13 cellular contexts compared by ENCODE assay signal in the genomic region with DNA sequence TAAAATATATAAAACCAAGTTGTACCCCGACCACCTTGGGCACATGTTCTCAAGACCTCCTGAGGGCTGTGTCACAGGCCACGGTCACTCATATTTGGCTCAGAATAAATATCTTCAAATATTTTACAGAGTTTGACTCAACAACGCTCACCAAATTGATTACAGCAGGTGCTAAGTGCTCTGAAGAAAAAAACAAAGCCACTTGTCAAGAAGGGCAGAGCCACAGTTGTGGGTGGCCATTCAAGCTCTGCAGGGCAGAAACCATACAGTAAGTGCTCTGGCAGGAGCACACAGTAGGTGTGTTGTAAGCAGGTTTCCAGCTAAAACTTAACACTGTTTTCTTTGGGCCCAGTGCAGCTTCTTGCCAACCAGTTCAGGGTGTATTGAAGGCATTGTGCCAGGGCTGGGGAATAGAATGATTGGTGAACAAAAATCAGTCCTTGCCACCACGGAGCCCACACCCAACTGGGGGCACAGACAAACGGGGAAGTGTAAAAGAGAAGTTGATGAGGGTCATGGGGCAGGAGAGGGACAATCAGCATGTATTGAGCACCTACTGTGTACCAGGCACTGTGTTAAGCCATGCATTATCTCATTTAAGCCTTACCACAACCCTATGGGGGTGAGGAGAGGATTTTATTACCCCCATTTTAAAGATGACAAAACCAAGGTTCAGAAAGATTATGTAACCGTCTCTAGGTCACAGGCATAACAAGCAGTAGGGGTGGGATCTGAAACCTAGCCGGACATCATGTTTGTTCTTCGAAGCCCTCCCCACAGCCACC. TPM values are rescaled to one million over a fixed set of nuclear protein-coding genes. Genes with fewer than 3 reads are reported as not detected.
A peak's percentile ranks its signal among the peaks of the same experiment; 100 is the strongest.
DNase-seq lines count a peak whose midpoint lies in the region; TF ChIP-seq lines count a peak whose summit lies in the region.
"Had no signal": no experiment of that assay in that cellular context is flagged by ENCODE, and none has a peak within 500 bp of the region (broad histone marks: within the 10 kb centered on the region; RNA-seq: fewer than 3 reads in every experiment).

No MANE protein-coding gene starts in this region.

- no peak overlapping the region for H4K12ac ChIP-seq in trophoblast cell (ENCODE audit: low read depth, low read length)

- peaks cover 95% of the 10 kb centered on the region for H3K4me1 Mint-ChIP-seq in CD14-positive monocyte
- peaks cover 29% of the 10 kb centered on the region for H3K4me1 Mint-ChIP-seq in activated CD4-positive, alpha-beta memory T cell treated with anti-CD3 and anti-CD28 coated beads, Interleukin-2, amount 10 ng/mL, durations not matched to agents 7 days and 5 days

- TF ChIP-seq POLR2A in esophagus squamous epithelium (IDR thresholded peaks at IDR 0.05): no peak

- H4K91ac ChIP-seq in trophoblast cell (ENCODE audit: low read depth, low read length): peak overlapping the region; percentile 85

- 64 to 66% methylated on average over 7 to 8 of the region's 8 CpGs for WGBS in esophagus squamous epithelium, 2 donors
- WGBS in trophoblast cell (ENCODE audit: extremely low coverage, insufficient coverage, insufficient read length): no CpG with 5 or more reads among the region's 8 CpGs

- no peak overlapping the region for H2BK5ac ChIP-seq in trophoblast cell (ENCODE audit: low read depth, low read length, poor library complexity)

- DNase-seq in CD14-positive monocyte (ENCODE audit: low spot score) (no peak), esophagus squamous epithelium (lab: John Stamatoyannopoulos, UW) (no peak), trophoblast cell (no peak), HEK293T (ENCODE audit: extremely low spot score) (no peak), NCI-H1694 (lab: John Stamatoyannopoulos, UW) (no peak)
- no peak for DNase-seq in activated CD4-positive, alpha-beta memory T cell treated with anti-CD3 and anti-CD28 coated beads, Interleukin-2, amount 10 ng/mL, durations not matched to agents 7 days and 5 days
- DNase-seq in effector CD8-positive, alpha-beta T cell (lab: John Stamatoyannopoulos, UW): no peak
- DNase-seq: activated CD4-positive, alpha-beta T cell treated with anti-CD3 and anti-CD28 coated beads for 1 hour; activated gamma-delta T cell; foreskin melanocyte; NCI-H187 treated with DMSO at 0.1 percent for 48 hours had no signal

- peak overlapping the region; percentile 57 for H3K18ac ChIP-seq in trophoblast cell (ENCODE audit: low read length)

- H3K36me3 ChIP-seq in Loucy (ENCODE audit: insufficient read depth, low read length) (peaks cover 6% of the 10 kb centered on the region; the same call in 1 of the 2 replicates), esophagus squamous epithelium (no peaks in the 10 kb centered on the region), trophoblast cell (ENCODE audit: control insufficient read depth in 1 of 2, insufficient read depth in 2 of 2, low read length in 2 of 2) (no peaks in the 10 kb centered on the region)

- no peak for TF ChIP-seq CTCF in CD14-positive monocyte (IDR thresholded peaks at IDR 0.05)
- TF ChIP-seq CTCF in Loucy (conservative IDR thresholded peaks at IDR 0.05; ENCODE audit: low read length): no peak
- TF ChIP-seq CTCF in esophagus squamous epithelium (IDR thresholded peaks at IDR 0.05): no peak

- H3K23ac ChIP-seq in trophoblast cell (ENCODE audit: low read length): no peak overlapping the region

- peaks cover 33 to 75% of the 10 kb centered on the region in 2 donors for H3K36me3 Mint-ChIP-seq in CD14-positive monocyte
- no peaks in the 10 kb centered on the region for H3K36me3 Mint-ChIP-seq in activated CD4-positive, alpha-beta memory T cell treated with anti-CD3 and anti-CD28 coated beads, Interleukin-2, amount 10 ng/mL, durations not matched to agents 7 days and 5 days (ENCODE audit: low read depth)

- no peaks in the 10 kb centered on the region for H3K9me2 ChIP-seq in Loucy (replicated peaks; ENCODE audit: low read depth, low read length)

- H3K27me3 ChIP-seq in Loucy (ENCODE audit: insufficient read depth, low read length, poor library complexity, severe bottlenecking) (no peaks in the 10 kb centered on the region), esophagus squamous epithelium (no peaks in the 10 kb centered on the region), trophoblast cell (ENCODE audit: insufficient read depth, low read length) (no peaks in the 10 kb centered on the region)

- no peak overlapping the region for H3K9ac ChIP-seq in Loucy (ENCODE audit: low read depth, low read length, poor library complexity, severe bottlenecking)
- H3K9ac ChIP-seq in trophoblast cell (ENCODE audit: low read length): no peak overlapping the region

- intact Hi-C loops in CD14-positive monocyte (cut with micrococcal nuclease): no loop called here
- intact Hi-C loops in esophagus squamous epithelium (cut with DNase I): no loop called here

- H2AK5ac ChIP-seq in trophoblast cell (ENCODE audit: low read length): no peak overlapping the region

- H3K9me3 ChIP-seq in Loucy (ENCODE audit: insufficient read depth, low read depth, low read length) (no peaks in the 10 kb centered on the region), esophagus squamous epithelium (no peaks in the 10 kb centered on the region), trophoblast cell (ENCODE audit: insufficient read depth, low read depth, low read length) (no peaks in the 10 kb centered on the region)

- H4K20me1 ChIP-seq in Loucy (ENCODE audit: insufficient read depth, low read length, poor library complexity, severe bottlenecking): peaks cover 20% of the 10 kb centered on the region

- POLR2A ChIA-PET in HEK293T (lab: Yijun Ruan, JAX): no interaction called here
- POLR2A ChIA-PET in activated CD4-positive, alpha-beta memory T cell treated with anti-CD3 and anti-CD28 coated beads, Interleukin-2, amount 10 ng/mL, durations not matched to agents 7 days and 5 days (lab: Charles Lee): no interaction called here

- peak overlapping the region; percentile 5 for H2BK120ac ChIP-seq in trophoblast cell (ENCODE audit: insufficient read depth, low read length, poor library complexity)

- H3K27me3 Mint-ChIP-seq in CD14-positive monocyte (ENCODE audit: low read depth in 3 of 3): peaks cover 0 to 2% (median 0%) of the 10 kb centered on the region in 3 donors
- H3K27me3 Mint-ChIP-seq in activated CD4-positive, alpha-beta memory T cell treated with anti-CD3 and anti-CD28 coated beads, Interleukin-2, amount 10 ng/mL, durations not matched to agents 7 days and 5 days: no peaks in the 10 kb centered on the region

- H4K8ac ChIP-seq in trophoblast cell (ENCODE audit: low read depth, low read length): no peak overlapping the region

- H3K4me3 ChIP-seq in Loucy (ENCODE audit: low read length, poor library complexity, severe bottlenecking): no peak overlapping the region
- no peak overlapping the region for H3K4me3 ChIP-seq in esophagus squamous epithelium
- no peak overlapping the region for H3K4me3 ChIP-seq in trophoblast cell (ENCODE audit: low read depth, low read length)

- H3K4me2 ChIP-seq in Loucy (ENCODE audit: low read depth, low read length, poor library complexity, severe bottlenecking): peak overlapping the region; percentile 3
- H3K4me2 ChIP-seq in trophoblast cell (ENCODE audit: low read length): no peak overlapping the region

- peaks cover 38% of the 10 kb centered on the region for H3K79me1 ChIP-seq in trophoblast cell (ENCODE audit: low read length)

- H3K14ac ChIP-seq in trophoblast cell (ENCODE audit: low read length): no peak overlapping the region

- H2AFZ ChIP-seq in Loucy (ENCODE audit: low read length): no peak overlapping the region
- no peak overlapping the region for H2AFZ ChIP-seq in trophoblast cell (ENCODE audit: insufficient read depth, low read length, poor library complexity)

- H3F3A ChIP-seq in Loucy (ENCODE audit: low read depth): peaks cover 8% of the 10 kb centered on the region; the same call in 1 of the 2 replicates

- CTCF ChIA-PET in HEK293T (lab: Yijun Ruan, JAX): interaction anchor here (0.6 kb wide), 1 partner anchor 32 kb away, joined by 3 read pairs; no protein-coding TSS in a partner anchor
- CTCF ChIA-PET in activated CD4-positive, alpha-beta memory T cell treated with anti-CD3 and anti-CD28 coated beads, Interleukin-2, amount 10 ng/mL, durations not matched to agents 7 days and 5 days (lab: Charles Lee): interaction anchor here (0.6 kb wide), 1 partner anchor 461 kb away, joined by 6 read pairs; no protein-coding TSS in a partner anchor

- no peak overlapping the region for H3K4ac ChIP-seq in trophoblast cell (ENCODE audit: low read depth, low read length)

- H3K4me3 Mint-ChIP-seq in CD14-positive monocyte: no peak overlapping the region
- H3K4me3 Mint-ChIP-seq in activated CD4-positive, alpha-beta memory T cell treated with anti-CD3 and anti-CD28 coated beads, Interleukin-2, amount 10 ng/mL, durations not matched to agents 7 days and 5 days: no peak overlapping the region
- H3K4me3 Mint-ChIP-seq: T-helper 2 cell treated with Interferon-gamma antibody and Interleukin-4, amounts not matched to agents 5 μg/mL and 100 μg/mL, for 36 hours had no signal

- peaks cover 0 to 2% (median 0%) of the 10 kb centered on the region in 7 donors for H3K9me3 Mint-ChIP-seq in CD14-positive monocyte
- H3K9me3 Mint-ChIP-seq in activated CD4-positive, alpha-beta memory T cell treated with anti-CD3 and anti-CD28 coated beads, Interleukin-2, amount 10 ng/mL, durations not matched to agents 7 days and 5 days: no peaks in the 10 kb centered on the region

- H3K4me1 ChIP-seq in Loucy (ENCODE audit: insufficient read depth, low read length, poor library complexity, severe bottlenecking) (peaks cover 68% of the 10 kb centered on the region), esophagus squamous epithelium (peaks cover 28 to 89% (median 69%) of the 10 kb centered on the region in 3 donors), trophoblast cell (ENCODE audit: control insufficient read depth in 1 of 2, insufficient read depth in 2 of 2, low read length in 2 of 2) (peaks cover 47 to 58% of the 10 kb centered on the region in 2 experiments)

- H3K79me2 ChIP-seq in Loucy (ENCODE audit: insufficient read depth, low read length): peaks cover 95% of the 10 kb centered on the region
- H3K79me2 ChIP-seq in trophoblast cell (ENCODE audit: control insufficient read depth, insufficient read depth, low read length, poor library complexity): peaks cover 8% of the 10 kb centered on the region

- peak overlapping the region; percentile 31 to 78 (median 58) for H3K27ac Mint-ChIP-seq in CD14-positive monocyte
- H3K27ac Mint-ChIP-seq in activated CD4-positive, alpha-beta memory T cell treated with anti-CD3 and anti-CD28 coated beads, Interleukin-2, amount 10 ng/mL, durations not matched to agents 7 days and 5 days: no peak overlapping the region
- H3K27ac Mint-ChIP-seq: T-helper 2 cell treated with Interferon-gamma antibody and Interleukin-4, amounts not matched to agents 5 μg/mL and 100 μg/mL, for 36 hours had no signal

- H3K27ac ChIP-seq in esophagus squamous epithelium (peak overlapping the region in 3 of 4 donors; percentile 78 to 93 (median 87)), trophoblast cell (ENCODE audit: low read depth, low read length) (peak overlapping the region; percentile 65)

- H2BK12ac ChIP-seq in trophoblast cell (ENCODE audit: low read length): peak overlapping the region; percentile 33

RNA-seq across cellular contexts. Expression of gene ARRB1, which starts 18.2 kb away (rescaled TPM):
- polyA plus RNA-seq in CD14-positive monocyte: 10 to 100 TPM; 52.6 to 66.5 TPM
- 10 to 100 TPM in 3 of 4 donors, 1 to 10 TPM in 1; 9.6 to 24.8 (median 17.8) TPM for total RNA-seq in esophagus squamous epithelium
- polyA plus RNA-seq in trophoblast cell (2013): 34.1 and 34.7 TPM in 2 replicates
- 10 to 100 TPM; 13.4 to 19.0 TPM for total RNA-seq in activated CD4-positive, alpha-beta memory T cell treated with anti-CD3 and anti-CD28 coated beads, Interleukin-2, amount 10 ng/mL, durations not matched to agents 7 days and 5 days
